2 cellular contexts compared by ENCODE assay signal in the genomic region with DNA sequence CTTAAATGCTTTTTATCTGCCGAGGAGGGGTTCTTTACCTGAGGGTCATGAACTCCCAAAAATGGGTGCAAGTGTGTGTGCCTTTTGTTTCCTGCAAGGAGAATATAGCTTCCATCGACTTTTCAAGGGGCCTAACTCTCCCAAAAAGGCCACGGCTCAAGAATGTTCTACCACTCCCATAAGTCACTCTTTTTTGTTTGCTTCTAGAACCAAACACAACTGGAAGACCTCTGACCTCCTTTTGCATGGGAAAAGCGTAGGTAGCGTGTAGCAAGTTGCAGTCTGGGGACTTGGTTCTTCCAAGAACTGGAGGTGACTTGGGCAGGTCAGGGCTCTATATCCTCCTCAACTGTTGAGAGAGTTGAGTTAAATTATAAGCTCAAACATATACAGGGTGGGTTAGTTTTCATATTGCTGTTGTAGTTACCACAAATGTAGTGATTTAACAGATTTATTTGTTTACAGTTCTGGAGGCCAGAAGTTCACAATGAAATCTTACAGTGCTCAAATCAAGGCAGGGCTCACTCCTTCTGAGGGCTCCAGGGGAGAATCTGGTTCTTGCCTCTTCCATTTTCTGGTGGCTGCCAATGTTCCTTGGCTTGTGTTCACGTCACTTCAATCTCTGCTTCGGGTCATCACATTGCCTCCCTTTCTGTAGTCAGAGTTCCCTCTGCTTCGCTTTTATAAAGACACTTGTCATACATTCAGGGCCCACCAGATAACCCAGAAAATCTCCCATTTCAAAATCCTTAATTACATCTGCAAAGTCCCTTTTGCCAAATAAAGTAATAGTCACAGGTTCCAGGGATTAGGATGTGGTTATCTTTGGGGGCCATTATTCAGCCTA.
TF ChIP-seq lines count a peak whose summit lies in the region.

No MANE protein-coding gene starts in this region.

TF ChIP-seq in A549, 52 proteins besides CTCF, POLR2A, EP300 and RAD21:
- no peak for TF ChIP-seq CBX8 (IDR thresholded peaks at IDR 0.05)
- no peak for TF ChIP-seq RARB (CRISPR knock-in tag; IDR thresholded peaks at IDR 0.05)
- TF ChIP-seq, protein P1, sequence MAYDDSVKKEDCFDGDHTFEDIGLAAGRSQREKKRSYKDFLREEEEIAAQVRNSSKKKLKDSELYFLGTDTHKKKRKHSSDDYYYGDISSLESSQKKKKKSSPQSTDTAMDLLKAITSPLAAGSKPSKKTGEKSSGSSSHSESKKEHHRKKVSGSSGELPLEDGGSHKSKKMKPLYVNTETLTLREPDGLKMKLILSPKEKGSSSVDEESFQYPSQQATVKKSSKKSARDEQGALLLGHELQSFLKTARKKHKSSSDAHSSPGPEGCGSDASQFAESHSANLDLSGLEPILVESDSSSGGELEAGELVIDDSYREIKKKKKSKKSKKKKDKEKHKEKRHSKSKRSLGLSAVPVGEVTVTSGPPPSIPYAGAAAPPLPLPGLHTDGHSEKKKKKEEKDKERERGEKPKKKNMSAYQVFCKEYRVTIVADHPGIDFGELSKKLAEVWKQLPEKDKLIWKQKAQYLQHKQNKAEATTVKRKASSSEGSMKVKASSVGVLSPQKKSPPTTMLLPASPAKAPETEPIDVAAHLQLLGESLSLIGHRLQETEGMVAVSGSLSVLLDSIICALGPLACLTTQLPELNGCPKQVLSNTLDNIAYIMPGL (CRISPR knock-in tag; IDR thresholded peaks at IDR 0.05; ENCODE audit: borderline replicate concordance), result no peak
- TF ChIP-seq, protein P2, sequence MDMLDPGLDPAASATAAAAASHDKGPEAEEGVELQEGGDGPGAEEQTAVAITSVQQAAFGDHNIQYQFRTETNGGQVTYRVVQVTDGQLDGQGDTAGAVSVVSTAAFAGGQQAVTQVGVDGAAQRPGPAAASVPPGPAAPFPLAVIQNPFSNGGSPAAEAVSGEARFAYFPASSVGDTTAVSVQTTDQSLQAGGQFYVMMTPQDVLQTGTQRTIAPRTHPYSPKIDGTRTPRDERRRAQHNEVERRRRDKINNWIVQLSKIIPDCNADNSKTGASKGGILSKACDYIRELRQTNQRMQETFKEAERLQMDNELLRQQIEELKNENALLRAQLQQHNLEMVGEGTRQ (IDR thresholded peaks at IDR 0.05), result no peak
- no peak for TF ChIP-seq PHF8 (IDR thresholded peaks at IDR 0.05; ENCODE audit: borderline replicate concordance, low read depth)
- TF ChIP-seq TFCP2L1 (CRISPR knock-in tag; IDR thresholded peaks at IDR 0.05), result no peak
- TF ChIP-seq MYC (IDR thresholded peaks at IDR 0.05; ENCODE audit: borderline replicate concordance, low read length), result no peak
- no peak for TF ChIP-seq SREBF2 (IDR thresholded peaks at IDR 0.05)
- no peak for TF ChIP-seq JUN (IDR thresholded peaks at IDR 0.05)
- TF ChIP-seq HDAC2 (IDR thresholded peaks at IDR 0.05), result no peak

TF ChIP-seq in HCT116, 20 proteins besides CTCF, POLR2A, EP300 and RAD21:
- TF ChIP-seq CBX3 (IDR thresholded peaks at IDR 0.05; ENCODE audit: low read depth), result no peak
- no peak for TF ChIP-seq ZFX (IDR thresholded peaks at IDR 0.05)
- no peak for TF ChIP-seq ELF1 (IDR thresholded peaks at IDR 0.05; ENCODE audit: borderline replicate concordance, low read depth)
- TF ChIP-seq, protein P3, sequence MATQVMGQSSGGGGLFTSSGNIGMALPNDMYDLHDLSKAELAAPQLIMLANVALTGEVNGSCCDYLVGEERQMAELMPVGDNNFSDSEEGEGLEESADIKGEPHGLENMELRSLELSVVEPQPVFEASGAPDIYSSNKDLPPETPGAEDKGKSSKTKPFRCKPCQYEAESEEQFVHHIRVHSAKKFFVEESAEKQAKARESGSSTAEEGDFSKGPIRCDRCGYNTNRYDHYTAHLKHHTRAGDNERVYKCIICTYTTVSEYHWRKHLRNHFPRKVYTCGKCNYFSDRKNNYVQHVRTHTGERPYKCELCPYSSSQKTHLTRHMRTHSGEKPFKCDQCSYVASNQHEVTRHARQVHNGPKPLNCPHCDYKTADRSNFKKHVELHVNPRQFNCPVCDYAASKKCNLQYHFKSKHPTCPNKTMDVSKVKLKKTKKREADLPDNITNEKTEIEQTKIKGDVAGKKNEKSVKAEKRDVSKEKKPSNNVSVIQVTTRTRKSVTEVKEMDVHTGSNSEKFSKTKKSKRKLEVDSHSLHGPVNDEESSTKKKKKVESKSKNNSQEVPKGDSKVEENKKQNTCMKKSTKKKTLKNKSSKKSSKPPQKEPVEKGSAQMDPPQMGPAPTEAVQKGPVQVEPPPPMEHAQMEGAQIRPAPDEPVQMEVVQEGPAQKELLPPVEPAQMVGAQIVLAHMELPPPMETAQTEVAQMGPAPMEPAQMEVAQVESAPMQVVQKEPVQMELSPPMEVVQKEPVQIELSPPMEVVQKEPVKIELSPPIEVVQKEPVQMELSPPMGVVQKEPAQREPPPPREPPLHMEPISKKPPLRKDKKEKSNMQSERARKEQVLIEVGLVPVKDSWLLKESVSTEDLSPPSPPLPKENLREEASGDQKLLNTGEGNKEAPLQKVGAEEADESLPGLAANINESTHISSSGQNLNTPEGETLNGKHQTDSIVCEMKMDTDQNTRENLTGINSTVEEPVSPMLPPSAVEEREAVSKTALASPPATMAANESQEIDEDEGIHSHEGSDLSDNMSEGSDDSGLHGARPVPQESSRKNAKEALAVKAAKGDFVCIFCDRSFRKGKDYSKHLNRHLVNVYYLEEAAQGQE (IDR thresholded peaks at IDR 0.05; ENCODE audit: low read depth), result no peak
- TF ChIP-seq EZH2 (IDR thresholded peaks at IDR 0.05), result no peak
- no peak for TF ChIP-seq CEBPB (IDR thresholded peaks at IDR 0.05; ENCODE audit: low read depth)
- TF ChIP-seq, protein P4, sequence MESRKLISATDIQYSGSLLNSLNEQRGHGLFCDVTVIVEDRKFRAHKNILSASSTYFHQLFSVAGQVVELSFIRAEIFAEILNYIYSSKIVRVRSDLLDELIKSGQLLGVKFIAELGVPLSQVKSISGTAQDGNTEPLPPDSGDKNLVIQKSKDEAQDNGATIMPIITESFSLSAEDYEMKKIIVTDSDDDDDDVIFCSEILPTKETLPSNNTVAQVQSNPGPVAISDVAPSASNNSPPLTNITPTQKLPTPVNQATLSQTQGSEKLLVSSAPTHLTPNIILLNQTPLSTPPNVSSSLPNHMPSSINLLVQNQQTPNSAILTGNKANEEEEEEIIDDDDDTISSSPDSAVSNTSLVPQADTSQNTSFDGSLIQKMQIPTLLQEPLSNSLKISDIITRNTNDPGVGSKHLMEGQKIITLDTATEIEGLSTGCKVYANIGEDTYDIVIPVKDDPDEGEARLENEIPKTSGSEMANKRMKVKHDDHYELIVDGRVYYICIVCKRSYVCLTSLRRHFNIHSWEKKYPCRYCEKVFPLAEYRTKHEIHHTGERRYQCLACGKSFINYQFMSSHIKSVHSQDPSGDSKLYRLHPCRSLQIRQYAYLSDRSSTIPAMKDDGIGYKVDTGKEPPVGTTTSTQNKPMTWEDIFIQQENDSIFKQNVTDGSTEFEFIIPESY (IDR thresholded peaks at IDR 0.05; ENCODE audit: extremely low read depth, insufficient replicate concordance, low read length), result no peak
- TF ChIP-seq EZH2phosphoT487 (IDR thresholded peaks at IDR 0.05; ENCODE audit: borderline replicate concordance), result no peak
- no peak for TF ChIP-seq JUND (IDR thresholded peaks at IDR 0.05)
TF ChIP-seq in HCT116: peak in this region for 0.
